In the genomic region with DNA sequence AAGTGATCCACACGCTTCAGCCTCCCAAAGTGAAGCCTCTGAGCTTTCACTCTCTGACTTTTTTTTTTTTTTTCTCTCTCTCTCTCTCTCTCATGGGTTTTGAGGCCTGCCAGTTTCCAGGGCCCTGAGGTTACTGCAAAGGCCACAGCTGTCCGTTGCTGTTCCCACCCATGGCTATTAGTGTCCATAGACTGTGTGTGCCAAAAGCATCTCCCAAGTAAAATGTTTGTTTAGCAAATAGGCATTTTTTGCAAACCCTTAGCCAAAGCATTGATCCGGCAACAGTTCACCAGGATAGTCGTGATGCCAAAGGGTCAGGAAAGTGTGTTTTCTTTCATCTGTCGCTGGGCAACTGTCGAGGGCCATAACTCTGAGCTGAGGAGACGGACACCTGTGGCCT, we compare ENCODE assay signal across 15 cellular contexts.
"Had no signal": no experiment of that assay in that cellular context is flagged by ENCODE, and none has a peak within 500 bp of the region (broad histone marks: within the 10 kb centered on the region; RNA-seq: fewer than 3 reads in every experiment).

No MANE protein-coding gene starts in this region.

- H3K36me3 Mint-ChIP-seq: T-cell had no signal

- H3K27ac Mint-ChIP-seq: activated B cell treated with CpG ODN at 0.5 μM for 24 hours; activated naive CD8-positive, alpha-beta T cell; naive B cell; neural progenitor cell; T-cell had no signal

- H3K27ac ChIP-seq: esophagus squamous epithelium, sigmoid colon, thyroid gland had no signal

- H3K9me3 Mint-ChIP-seq: activated B cell treated with CpG ODN at 0.5 μM for 24 hours, naive B cell, neural progenitor cell, T-cell had no signal

- H3K36me3 ChIP-seq: thyroid gland had no signal

- H3K4me1 ChIP-seq: esophagus squamous epithelium, neural progenitor cell, sigmoid colon, thyroid gland had no signal

- H3K27me3 Mint-ChIP-seq: activated B cell treated with CpG ODN at 0.5 μM for 24 hours; activated naive CD8-positive, alpha-beta T cell; naive B cell; T-cell had no signal

- H3K4me2 ChIP-seq: neural progenitor cell had no signal

- H3K4me3 ChIP-seq: esophagus squamous epithelium, neural progenitor cell, sigmoid colon, thyroid gland had no signal

- H3K4me3 Mint-ChIP-seq: activated B cell treated with CpG ODN at 0.5 μM for 24 hours; activated naive CD8-positive, alpha-beta T cell; naive B cell; neural progenitor cell; T-cell had no signal

- H3K4me1 Mint-ChIP-seq: activated B cell treated with CpG ODN at 0.5 μM for 24 hours, naive B cell, neural progenitor cell, T-cell had no signal

- H2AFZ ChIP-seq: neural progenitor cell had no signal

- H3K9me3 ChIP-seq: esophagus squamous epithelium, sigmoid colon, thyroid gland had no signal

- H3K9ac ChIP-seq: neural progenitor cell had no signal

- DNase-seq: activated B cell treated with CpG ODN at 0.5 μM for 24 hours; activated CD4-positive, alpha-beta T cell treated with anti-CD3 and anti-CD28 coated beads for 4 hours; activated CD8-positive, alpha-beta memory T cell treated with anti-CD3 and anti-CD28 coated beads, Interleukin-2, amount 50 U/mL, for 48 hours; effector CD8-positive, alpha-beta T cell; esophagus squamous epithelium; left cardiac atrium; midbrain; naive B cell; sigmoid colon; stimulated activated naive CD4-positive, alpha-beta T cell; T-cell; thyroid gland had no signal

- H3K27me3 ChIP-seq: esophagus squamous epithelium, neural progenitor cell, sigmoid colon, thyroid gland had no signal

- ATAC-seq: left cardiac atrium, SK-N-SH treated with all-trans-retinoic acid at 6 μM for 48 hours, T-cell had no signal
